ENCODE assay signal across 22 cellular contexts in the genomic region with DNA sequence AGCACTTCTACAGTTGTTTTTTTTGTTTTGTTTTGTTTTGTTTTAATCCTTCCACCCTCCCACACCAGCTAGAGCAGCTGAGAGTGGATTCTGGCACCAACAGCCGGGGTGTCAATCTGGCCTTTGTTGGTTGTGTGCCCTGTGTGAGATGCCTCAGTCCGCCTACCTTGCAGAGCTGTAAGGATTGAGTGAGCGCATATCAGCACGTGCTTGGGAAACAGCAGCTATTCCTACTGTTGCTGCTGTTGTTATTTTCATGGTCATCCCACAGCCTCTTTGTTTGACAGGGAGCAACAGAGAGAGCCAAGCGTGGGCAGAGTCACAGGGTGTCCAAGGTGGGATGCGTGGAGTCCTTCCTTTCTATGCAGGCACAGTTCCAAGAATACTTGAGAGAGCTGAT. TPM values are rescaled to one million over a fixed set of nuclear protein-coding genes. Genes with fewer than 3 reads are reported as not detected.
DNase-seq lines count a peak whose midpoint lies in the region; ATAC-seq and TF ChIP-seq lines count a peak whose summit lies in the region.
"Had no signal": no experiment of that assay in that cellular context is flagged by ENCODE, and none has a peak within 500 bp of the region (broad histone marks: within the 10 kb centered on the region; RNA-seq: fewer than 3 reads in every experiment).

No MANE protein-coding gene starts in this region.

- WGBS in right cardiac atrium = 32% methylated on average over 6 of the region's 6 CpGs
- WGBS in testis, 2 donors = 32 to 36% methylated on average over 6 of the region's 6 CpGs

- H3K27me3 ChIP-seq in right cardiac atrium (ENCODE audit: control insufficient read depth, insufficient read depth) (no peaks in the 10 kb centered on the region), testis (no peaks in the 10 kb centered on the region)
- H3K27me3 ChIP-seq: right lobe of liver had no signal

- no peak overlapping the region for H3K4me3 ChIP-seq in right cardiac atrium (ENCODE audit: low read length)
- no peak overlapping the region for H3K4me3 ChIP-seq in testis
- H3K4me3 ChIP-seq: esophagus squamous epithelium, right lobe of liver, SK-N-MC had no signal

- H3K4me1 ChIP-seq in right cardiac atrium (ENCODE audit: control insufficient read depth, insufficient read depth, low read length) (peaks cover 7% of the 10 kb centered on the region), testis (peaks cover 3% of the 10 kb centered on the region)
- H3K4me1 ChIP-seq: esophagus squamous epithelium had no signal

- H3K9me3 ChIP-seq in right cardiac atrium (ENCODE audit: control insufficient read depth, low read length) (peaks cover 5% of the 10 kb centered on the region), testis (no peaks in the 10 kb centered on the region)
- H3K9me3 ChIP-seq: right lobe of liver had no signal

- peak; percentile 71 to 80 for ATAC-seq in right cardiac atrium
- ATAC-seq: naive thymus-derived CD4-positive, alpha-beta T cell; right lobe of liver had no signal

- H3K36me3 ChIP-seq in testis (ENCODE audit: low read depth, missing control alignments) = no peaks in the 10 kb centered on the region
- H3K36me3 ChIP-seq: esophagus squamous epithelium had no signal

- intact Hi-C loops in right cardiac atrium (cut with DNase I) = no loop called here
- intact Hi-C loops in testis (cut with DNase I; ENCODE audit: low total_unique reads) = no loop called here

- TF ChIP-seq CTCF in testis (IDR thresholded peaks at IDR 0.05) = no peak

- H3K27ac ChIP-seq in right cardiac atrium (ENCODE audit: low read length) (peak overlapping the region; percentile 59), testis (no peak overlapping the region)
- H3K27ac ChIP-seq: esophagus squamous epithelium, KMS-11, right lobe of liver, SK-N-MC had no signal

- peak; percentile 19 for DNase-seq in NCI-H82 (lab: John Stamatoyannopoulos, UW)
- no peak for DNase-seq in NCI-H82 treated with DMSO at 0.1 percent for 48 hours (lab: John Stamatoyannopoulos, UW; ENCODE audit: unreplicated experiment)
- peak in 31 of 56 donors; percentile 22 to 79 (median 45) for DNase-seq in amygdala (lab: John Stamatoyannopoulos, UW)
- peak; percentile 34 to 78 (median 65) for DNase-seq in right cardiac atrium
- DNase-seq in testis = peak; percentile 19
- DNase-seq in SHP77 (lab: John Stamatoyannopoulos, UW) = no peak
- DNase-seq in COLO829 (ENCODE audit: low spot score) = no peak
- no peak for DNase-seq in effector CD4-positive, alpha-beta T cell
- DNase-seq: ACHN; activated CD4-positive, alpha-beta memory T cell treated with anti-CD3 and anti-CD28 coated beads, Interleukin-2, amount 10 ng/mL, durations not matched to agents 7 days and 5 days; CD8-positive, alpha-beta memory T cell; esophagus squamous epithelium; GF-D8; naive thymus-derived CD4-positive, alpha-beta T cell; NCI-H1930; right lobe of liver; stimulated activated CD4-positive, alpha-beta T cell treated with anti-CD3 and anti-CD28 coated beads, Interleukin-2, amount 100 ng/mL, for 48 hours; stimulated activated CD8-positive, alpha-beta memory T cell treated with anti-CD3 and anti-CD28 coated beads, Interleukin-4, amount 100 ng/mL, for 48 hours; trophoblast cell had no signal

- no peak for TF ChIP-seq POLR2A in testis (IDR thresholded peaks at IDR 0.05)

RNA-seq across cellular contexts. Expression of gene PGBD5, which starts 50.3 kb away (rescaled TPM):
- 10 to 100 TPM; 25.2 to 32.6 (median 28.1) TPM for total RNA-seq in right cardiac atrium
- polyA plus RNA-seq in right cardiac atrium = 18.5 TPM
- 10 to 100 TPM; 14.3 to 28.1 TPM for total RNA-seq in testis
- polyA plus RNA-seq in testis (ENCODE audit: insufficient read depth, low read depth, low replicate concordance) = 16.0 TPM
- total RNA-seq: activated CD4-positive, alpha-beta memory T cell treated with anti-CD3 and anti-CD28 coated beads, Interleukin-2, amount 10 ng/mL, durations not matched to agents 7 days and 5 days; CD8-positive, alpha-beta memory T cell; OCI-LY7 had no signal
- polyA plus RNA-seq: CD8-positive, alpha-beta memory T cell; naive thymus-derived CD4-positive, alpha-beta T cell had no signal

Comparison
In these comparisons a context has a peak if more than half of its experiments do, and no peak if none do; other contexts are left out.
1. DNase-seq: peak in NCI-H82 (single experiment), amygdala (31 of 56), right cardiac atrium (3 of 3) and testis (single experiment); none in NCI-H82 treated with DMSO at 0.1 percent for 48 hours (single experiment), SHP77 (0 of 2), COLO829 (single experiment) and effector CD4-positive, alpha-beta T cell (single experiment).